8 cellular contexts compared by ENCODE assay signal in the genomic region with DNA sequence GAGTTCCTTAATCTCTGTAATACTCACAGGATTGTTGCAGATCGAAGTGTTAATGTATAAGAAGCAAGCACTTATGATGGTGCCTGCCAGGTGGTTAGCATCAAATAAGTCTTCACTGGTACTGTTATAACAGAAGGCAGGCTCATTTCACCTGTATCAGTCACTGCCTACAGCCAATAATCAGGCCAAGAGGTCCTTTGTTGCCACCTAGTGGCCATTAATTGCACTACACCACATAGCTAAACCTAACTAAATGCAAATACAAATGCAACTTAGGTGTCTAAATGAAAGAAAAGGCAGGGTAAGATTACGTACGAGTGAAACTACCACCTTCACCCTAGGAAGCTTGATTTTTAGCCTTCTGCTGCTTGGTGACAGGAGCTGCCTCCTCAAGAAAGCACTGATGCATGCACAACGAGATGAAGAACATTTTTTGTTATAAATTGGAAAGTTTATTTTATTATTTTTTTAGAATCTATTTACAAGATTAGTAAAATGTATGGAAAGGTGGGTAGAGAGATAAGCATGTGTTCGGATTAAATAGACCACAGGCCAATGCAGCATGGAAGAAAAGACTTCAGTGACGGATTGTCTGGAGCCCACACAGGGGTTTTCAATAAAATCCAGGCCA.
A peak's percentile ranks its signal among the peaks of the same experiment; 100 is the strongest.
DNase-seq lines count a peak whose midpoint lies in the region; FAIRE-seq and TF ChIP-seq lines count a peak whose summit lies in the region.

No MANE protein-coding gene starts in this region.

- H3K79me2 ChIP-seq in MM.1S (ENCODE audit: low read length): no peaks in the 10 kb centered on the region
- no peaks in the 10 kb centered on the region for H3K79me2 ChIP-seq in astrocyte (ENCODE audit: insufficient read depth, low read length)

- H3K27me3 ChIP-seq in MM.1S (replicated peaks; ENCODE audit: insufficient read depth, low read length) (no peaks in the 10 kb centered on the region), astrocyte (ENCODE audit: insufficient read depth, low read length) (no peaks in the 10 kb centered on the region), iPS DF 6.9 (ENCODE audit: control insufficient read depth, insufficient read depth, low read length) (no peaks in the 10 kb centered on the region)

- no peak overlapping the region for H3K4me3 Mint-ChIP-seq in astrocyte (ENCODE audit: unreplicated experiment)

- H3K9ac ChIP-seq in MM.1S (ENCODE audit: low read length) (no peak overlapping the region), astrocyte (ENCODE audit: low read length) (no peak overlapping the region)

- no peaks in the 10 kb centered on the region for H3K9me3 Mint-ChIP-seq in astrocyte (ENCODE audit: unreplicated experiment)

- H3F3A ChIP-seq in MM.1S (ENCODE audit: insufficient read depth, low read length): no peaks in the 10 kb centered on the region

- H3K27ac Mint-ChIP-seq in astrocyte (ENCODE audit: unreplicated experiment): no peak overlapping the region

- H3K4me1 Mint-ChIP-seq in astrocyte (ENCODE audit: low read depth, unreplicated experiment): no peaks in the 10 kb centered on the region

- H3K4me3 ChIP-seq in MM.1S (ENCODE audit: low read length) (no peak overlapping the region), astrocyte (ENCODE audit: insufficient read depth, low read depth, low read length) (no peak overlapping the region), iPS DF 6.9 (ENCODE audit: low read length) (no peak overlapping the region)

- no peaks in the 10 kb centered on the region for H3K9me2 ChIP-seq in MM.1S (replicated peaks; ENCODE audit: insufficient read depth, low read length)

- H3K27ac ChIP-seq in MM.1S (ENCODE audit: low read length) (no peak overlapping the region), astrocyte (ENCODE audit: low read depth, low read length) (no peak overlapping the region), iPS DF 6.9 (ENCODE audit: low read length) (no peak overlapping the region)

- no peaks in the 10 kb centered on the region for H3K4me1 ChIP-seq in MM.1S (ENCODE audit: low read length)
- H3K4me1 ChIP-seq in astrocyte (ENCODE audit: insufficient read depth, low read length): no peaks in the 10 kb centered on the region
- H3K4me1 ChIP-seq in iPS DF 6.9 (ENCODE audit: control insufficient read depth, insufficient read depth, low read length): no peaks in the 10 kb centered on the region

- H3K9me3 ChIP-seq in MM.1S (replicated peaks; ENCODE audit: insufficient read depth, low read length): no peaks in the 10 kb centered on the region
- no peaks in the 10 kb centered on the region for H3K9me3 ChIP-seq in astrocyte (ENCODE audit: insufficient read depth, low read depth, low read length)
- no peaks in the 10 kb centered on the region for H3K9me3 ChIP-seq in iPS DF 6.9 (ENCODE audit: control insufficient read depth, insufficient read depth, low read length)

- FAIRE-seq in astrocyte (lab: Jason Lieb, UNC): peak; percentile 99

- DNase-seq in activated gamma-delta T cell treated with Interleukin-2 at 50 U/mL for 16 hours (peak; percentile 28), activated gamma-delta T cell (lab: John Stamatoyannopoulos, UW) (no peak), HCEC 1CT (peak; percentile 47), MM.1S (peak; percentile 88), RPMI7951 (ENCODE audit: low read depth) (peak; percentile 47), astrocyte (ENCODE audit: low read depth) (peak; percentile 23), iPS DF 6.9 (ENCODE audit: low read depth, low spot score) (peak; percentile 64)
- DNase-seq in stimulated activated CD4-positive, alpha-beta T cell treated with anti-CD3 and anti-CD28 coated beads, Interleukin-12 subunit alpha, Interleukin-12 subunit beta, amount 100 ng/mL, for 48 hours (ENCODE audit: low read depth in 2 of 3, low spot score in 1 of 3): peak; percentile 6 to 52 (median 7)

- H3K36me3 Mint-ChIP-seq in astrocyte (ENCODE audit: low read depth, unreplicated experiment): no peaks in the 10 kb centered on the region

- no CpG with 5 or more reads among the region's 6 CpGs for WGBS in iPS DF 6.9 (ENCODE audit: insufficient coverage, insufficient read length)

- H3K27me3 Mint-ChIP-seq in astrocyte (ENCODE audit: low read depth, unreplicated experiment): peaks cover 5% of the 10 kb centered on the region

- H3K36me3 ChIP-seq in MM.1S (replicated peaks; ENCODE audit: insufficient read depth, low read length) (no peaks in the 10 kb centered on the region), astrocyte (ENCODE audit: insufficient read depth, low read length) (no peaks in the 10 kb centered on the region), iPS DF 6.9 (ENCODE audit: control insufficient read depth, insufficient read depth, low read length) (no peaks in the 10 kb centered on the region)

- TF ChIP-seq CTCF in MM.1S (IDR thresholded peaks at IDR 0.05; ENCODE audit: low read length) (peak; percentile 100), astrocyte (IDR thresholded peaks at IDR 0.05; ENCODE audit: insufficient read depth, low read depth, low read length) (peak; percentile 96)

- no peak overlapping the region for H3K4me2 ChIP-seq in MM.1S (ENCODE audit: low read depth, low read length)
- no peak overlapping the region for H3K4me2 ChIP-seq in astrocyte (ENCODE audit: low read length)

- H2AFZ ChIP-seq in MM.1S (ENCODE audit: low read length): peak overlapping the region; percentile 17; the same call in 1 of the 2 replicates
- no peak overlapping the region for H2AFZ ChIP-seq in astrocyte (ENCODE audit: low read depth, low read length)

- no peaks in the 10 kb centered on the region for H4K20me1 ChIP-seq in MM.1S (ENCODE audit: insufficient read depth, low read length)
- H4K20me1 ChIP-seq in astrocyte (ENCODE audit: insufficient read depth, low read length): no peaks in the 10 kb centered on the region
